Comparison of ENCODE assay signal across 8 cellular contexts in the genomic region with DNA sequence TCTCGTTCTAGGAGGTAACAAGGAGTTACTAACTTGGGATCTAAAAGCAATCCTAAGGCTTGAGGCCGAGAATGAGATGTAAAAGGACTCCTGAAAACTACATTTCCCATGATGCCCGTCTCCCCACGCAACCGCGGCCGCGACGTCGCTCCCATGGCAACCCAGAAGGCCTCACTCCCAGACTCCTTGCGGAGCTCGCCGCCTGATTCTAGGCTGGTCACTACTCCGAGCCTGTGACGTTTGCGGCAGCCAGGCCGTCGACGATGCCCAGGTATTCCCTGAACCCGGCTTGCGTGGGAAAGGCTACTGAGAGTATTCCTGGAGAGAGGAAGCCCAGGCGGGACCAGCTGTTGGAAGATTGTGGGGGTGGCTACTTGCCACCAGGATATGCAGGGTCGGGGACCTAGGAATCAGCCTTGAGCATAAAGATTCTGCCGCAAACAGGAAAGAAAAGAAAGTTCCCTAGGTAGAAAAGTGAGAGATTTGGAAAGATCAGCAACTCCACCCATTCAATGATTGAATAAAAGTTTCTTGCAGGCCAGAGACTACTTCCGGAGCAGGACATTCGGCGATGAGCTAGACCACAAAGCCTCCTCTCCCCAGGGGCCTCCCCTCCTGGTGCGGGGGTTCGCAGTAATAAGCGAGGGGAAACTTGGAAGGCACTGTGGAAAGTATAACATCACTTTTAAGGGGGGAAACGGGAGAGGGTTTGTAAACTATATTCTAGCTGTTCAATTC. TPM values are rescaled to one million over a fixed set of nuclear protein-coding genes. Genes with fewer than 3 reads are reported as not detected.
DNase-seq lines count a peak whose midpoint lies in the region; ATAC-seq and TF ChIP-seq lines count a peak whose summit lies in the region.

TSS of gene DYNC2LI1 (plus strand) at position 164 of the 738 bp plus-strand sequence. CDS start at position 264, 100 bp downstream.

- peak within 1 kb of the TSS; percentile 79 to 93 (median 86) for H3K4me2 ChIP-seq in BLaER1 treated with 17β-estradiol and CSF1 and Interleukin-3, amounts not matched to agents 10 nM and 100 nM

- intact Hi-C loops in dorsolateral prefrontal cortex (cut with DNase I) = loop anchor here in 1 of 2 donors (5.0 kb wide), 1 partner anchor 177 kb away; the partner anchor contains the start of gene THADA

- no peaks in the 10 kb centered on the region for H3K9me3 ChIP-seq in BLaER1 treated with 17β-estradiol and CSF1 and Interleukin-3, amounts not matched to agents 10 nM and 100 nM (replicated peaks in 1 of 11)
- no peaks in the 10 kb centered on the region for H3K9me3 ChIP-seq in liver (ENCODE audit: control insufficient read depth in 4 of 4, low read length in 3 of 4)

- peaks cover 0 to 17% (median 5%) of the 10 kb centered on the region in 11 experiments; a peak in 9 of 22 replicates for H3K36me3 ChIP-seq in BLaER1 treated with 17β-estradiol and CSF1 and Interleukin-3, amounts not matched to agents 10 nM and 100 nM
- H3K36me3 ChIP-seq in liver (ENCODE audit: control insufficient read depth in 4 of 4, insufficient read depth in 3 of 4, low read depth in 1 of 4, low read length in 3 of 4) = peaks cover 0 to 3% (median 0%) of the 10 kb centered on the region in 4 donors

- peak in 24 of 56 donors; percentile 7 to 49 (median 21) for TF ChIP-seq CTCF in dorsolateral prefrontal cortex (IDR thresholded peaks at IDR 0.05 in 54 of 56, conservative IDR thresholded peaks at IDR 0.05 in 2 of 56; ENCODE audit: low read depth in 1 of 56, partially characterized antibody in 56 of 56)
- TF ChIP-seq CTCF in liver (IDR thresholded peaks at IDR 0.05; ENCODE audit: low read depth, low read length, missing input control) = no peak

- peaks cover 5 to 9% (median 7%) of the 10 kb centered on the region in 10 experiments; a peak in 19 of 20 replicates for H3K4me1 ChIP-seq in BLaER1 treated with 17β-estradiol and CSF1 and Interleukin-3, amounts not matched to agents 10 nM and 100 nM
- peaks cover 0 to 11% (median 4%) of the 10 kb centered on the region in 4 donors for H3K4me1 ChIP-seq in liver (ENCODE audit: control insufficient read depth in 4 of 4, insufficient read depth in 4 of 4, low read length in 3 of 4)

- H4K20me1 ChIP-seq in BLaER1 treated with 17β-estradiol and CSF1 and Interleukin-3, amounts not matched to agents 10 nM and 100 nM = no peaks in the 10 kb centered on the region

- H3K27me3 ChIP-seq in BLaER1 treated with 17β-estradiol and CSF1 and Interleukin-3, amounts not matched to agents 10 nM and 100 nM = no peaks in the 10 kb centered on the region
- H3K27me3 ChIP-seq in dorsolateral prefrontal cortex = no peaks in the 10 kb centered on the region
- H3K27me3 ChIP-seq in liver (ENCODE audit: control insufficient read depth in 4 of 4, insufficient read depth in 4 of 4, low read length in 3 of 4) = no peaks in the 10 kb centered on the region

- WGBS in liver = under 1% methylated on average over 31 of the region's 31 CpGs

- H3K9ac ChIP-seq in BLaER1 treated with 17β-estradiol and CSF1 and Interleukin-3, amounts not matched to agents 10 nM and 100 nM = peak within 1 kb of the TSS; percentile 63 to 80 (median 78)
- H3K9ac ChIP-seq in liver (ENCODE audit: low read depth in 1 of 2, low read length in 2 of 2) = peak within 1 kb of the TSS; percentile 83 to 86

- peak within 1 kb of the TSS; percentile 33 to 78 (median 61); a peak in 20 of 22 replicates for H3K27ac ChIP-seq in BLaER1 treated with 17β-estradiol and CSF1 and Interleukin-3, amounts not matched to agents 10 nM and 100 nM
- peak within 1 kb of the TSS in 51 of 59 donors; percentile 17 to 86 (median 67) for H3K27ac ChIP-seq in dorsolateral prefrontal cortex
- H3K27ac ChIP-seq in liver (ENCODE audit: low read depth in 1 of 2, low read length in 2 of 2) = peak within 1 kb of the TSS; percentile 73 to 83

- ATAC-seq in GM19351 (IDR thresholded peaks at IDR 0.05; ENCODE audit: unreplicated experiment) = peak; percentile 99
- peak; percentile 99 for ATAC-seq in HG03521 (IDR thresholded peaks at IDR 0.05; ENCODE audit: unreplicated experiment)

- peak within 1 kb of the TSS; percentile 61 to 85 (median 76) for H3K4me3 ChIP-seq in BLaER1 treated with 17β-estradiol and CSF1 and Interleukin-3, amounts not matched to agents 10 nM and 100 nM
- peak within 1 kb of the TSS; percentile 50 to 100 (median 82) for H3K4me3 ChIP-seq in dorsolateral prefrontal cortex
- peak within 1 kb of the TSS; percentile 62 to 90 (median 88) for H3K4me3 ChIP-seq in liver (ENCODE audit: low read depth in 1 of 3, low read length in 3 of 3)

- peak in 1 of 2 donors; percentile 26 for TF ChIP-seq RAD21 in liver (IDR thresholded peaks at IDR 0.05)

- DNase-seq in NCI-H748 (lab: John Stamatoyannopoulos, UW; ENCODE audit: unreplicated experiment) = peak; percentile 91
- peak; percentile 86 to 89 for DNase-seq in activated CD4-positive, alpha-beta T cell treated with anti-CD3 and anti-CD28 coated beads, Interleukin-2, amount 50 U/mL, for 48 hours
- peak; percentile 75 to 93 (median 90) for DNase-seq in dorsolateral prefrontal cortex
- DNase-seq in stimulated activated CD4-positive, alpha-beta T cell treated with anti-CD3 and anti-CD28 coated beads, Interleukin-4, amount 100 ng/mL, for 24 hours = peak; percentile 83

TF ChIP-seq in liver, 16 proteins besides CTCF, POLR2A, EP300 and RAD21:
- TF ChIP-seq TAF1 (conservative IDR thresholded peaks at IDR 0.05) = no peak
- peak; percentile 21 to 23 for TF ChIP-seq RXRA (IDR thresholded peaks at IDR 0.05)
- TF ChIP-seq GABPA (IDR thresholded peaks at IDR 0.05 in 1 of 2, conservative IDR thresholded peaks at IDR 0.05 in 1 of 2) = peak; percentile 19 to 49
- TF ChIP-seq, protein P1, sequence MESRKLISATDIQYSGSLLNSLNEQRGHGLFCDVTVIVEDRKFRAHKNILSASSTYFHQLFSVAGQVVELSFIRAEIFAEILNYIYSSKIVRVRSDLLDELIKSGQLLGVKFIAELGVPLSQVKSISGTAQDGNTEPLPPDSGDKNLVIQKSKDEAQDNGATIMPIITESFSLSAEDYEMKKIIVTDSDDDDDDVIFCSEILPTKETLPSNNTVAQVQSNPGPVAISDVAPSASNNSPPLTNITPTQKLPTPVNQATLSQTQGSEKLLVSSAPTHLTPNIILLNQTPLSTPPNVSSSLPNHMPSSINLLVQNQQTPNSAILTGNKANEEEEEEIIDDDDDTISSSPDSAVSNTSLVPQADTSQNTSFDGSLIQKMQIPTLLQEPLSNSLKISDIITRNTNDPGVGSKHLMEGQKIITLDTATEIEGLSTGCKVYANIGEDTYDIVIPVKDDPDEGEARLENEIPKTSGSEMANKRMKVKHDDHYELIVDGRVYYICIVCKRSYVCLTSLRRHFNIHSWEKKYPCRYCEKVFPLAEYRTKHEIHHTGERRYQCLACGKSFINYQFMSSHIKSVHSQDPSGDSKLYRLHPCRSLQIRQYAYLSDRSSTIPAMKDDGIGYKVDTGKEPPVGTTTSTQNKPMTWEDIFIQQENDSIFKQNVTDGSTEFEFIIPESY (IDR thresholded peaks at IDR 0.05) = no peak
TF ChIP-seq in liver: peak in this region for 2.

RNA-seq across cellular contexts. Expression of gene DYNC2LI1, which starts in this region (rescaled TPM):
- total RNA-seq in dorsolateral prefrontal cortex (10 to 100 TPM; 20.6 to 59.5 (median 40.1) TPM), liver (1 to 10 TPM; 5.6 to 6.1 TPM)
- 1 to 10 TPM; 5.4 to 5.7 TPM for polyA plus RNA-seq in liver

Comparison
In these comparisons a context has a peak if more than half of its experiments do, and no peak if none do; other contexts are left out.
1. Peak in every context shown above with its lines: DNase-seq, ATAC-seq, H3K4me3 ChIP-seq and H3K27ac ChIP-seq.